2 cellular contexts compared by ENCODE assay signal in genomic region chr7:93147358-93147757, GRCh38.
TF ChIP-seq lines count a peak whose summit lies in the region.

No MANE protein-coding gene starts in this region.

TF ChIP-seq in SK-N-SH, 30 proteins besides CTCF, POLR2A, EP300 and RAD21:
- TF ChIP-seq POLR2AphosphoS5 (IDR thresholded peaks at IDR 0.05; ENCODE audit: low read depth, low read length): no peak
- no peak for TF ChIP-seq REST (IDR thresholded peaks at IDR 0.05; ENCODE audit: low read depth, low read length)
- TF ChIP-seq GATA2 (CRISPR knock-in tag; IDR thresholded peaks at IDR 0.05): no peak
- TF ChIP-seq NRF1 (IDR thresholded peaks at IDR 0.05; ENCODE audit: low read depth, low read length): no peak
- TF ChIP-seq ELF1 (IDR thresholded peaks at IDR 0.05): no peak
- no peak for TF ChIP-seq RFX5 (IDR thresholded peaks at IDR 0.05; ENCODE audit: low read length)
- no peak for TF ChIP-seq FOXJ3 (CRISPR knock-in tag; IDR thresholded peaks at IDR 0.05)
- TF ChIP-seq TCF12 (IDR thresholded peaks at IDR 0.05): peak; percentile 25; the same call in 1 of the 2 replicates
- peak; percentile 34; the same call in 1 of the 2 replicates for TF ChIP-seq NFIC (IDR thresholded peaks at IDR 0.05; ENCODE audit: borderline replicate concordance)
- no peak for TF ChIP-seq EZH2phosphoT487 (IDR thresholded peaks at IDR 0.05; ENCODE audit: borderline replicate concordance, low read depth)
- TF ChIP-seq ZBTB33 (IDR thresholded peaks at IDR 0.05; ENCODE audit: borderline replicate concordance, low read depth): no peak
- TF ChIP-seq USF1 (IDR thresholded peaks at IDR 0.05; ENCODE audit: borderline replicate concordance, low read depth): no peak
- no peak for TF ChIP-seq USF2 (IDR thresholded peaks at IDR 0.05; ENCODE audit: borderline replicate concordance, low read depth, low read length)
- no peak for TF ChIP-seq RCOR1 (IDR thresholded peaks at IDR 0.05; ENCODE audit: low read length)
- no peak for TF ChIP-seq SMC3 (IDR thresholded peaks at IDR 0.05; ENCODE audit: low read depth, low read length)
- TF ChIP-seq MEF2A (IDR thresholded peaks at IDR 0.05; ENCODE audit: borderline replicate concordance, low read depth): no peak
- TF ChIP-seq TAF1 (IDR thresholded peaks at IDR 0.05; ENCODE audit: borderline replicate concordance, low read depth, low read length): peak; percentile 18; the same call in 1 of the 2 replicates
- TF ChIP-seq JUND (IDR thresholded peaks at IDR 0.05): no peak
- TF ChIP-seq MAX (IDR thresholded peaks at IDR 0.05; ENCODE audit: low read depth): no peak
- no peak for TF ChIP-seq IRF3 (IDR thresholded peaks at IDR 0.05; ENCODE audit: low read depth, low read length)

TF ChIP-seq in K562, 482 proteins besides CTCF, POLR2A, EP300 and RAD21:
- TF ChIP-seq SMARCB1 (IDR thresholded peaks at IDR 0.05; ENCODE audit: insufficient read length, low read depth): no peak
- TF ChIP-seq SPI1 (IDR thresholded peaks at IDR 0.05; ENCODE audit: borderline replicate concordance, low read depth, low read length): no peak
- TF ChIP-seq NR2C1 (IDR thresholded peaks at IDR 0.05): no peak
- no peak for TF ChIP-seq NR2C1 (tag; IDR thresholded peaks at IDR 0.05)
- no peak for TF ChIP-seq BACH1 (tag; IDR thresholded peaks at IDR 0.05)
- no peak for TF ChIP-seq PTBP1 (IDR thresholded peaks at IDR 0.05; ENCODE audit: low read depth, low read length)
- TF ChIP-seq, protein P1, sequence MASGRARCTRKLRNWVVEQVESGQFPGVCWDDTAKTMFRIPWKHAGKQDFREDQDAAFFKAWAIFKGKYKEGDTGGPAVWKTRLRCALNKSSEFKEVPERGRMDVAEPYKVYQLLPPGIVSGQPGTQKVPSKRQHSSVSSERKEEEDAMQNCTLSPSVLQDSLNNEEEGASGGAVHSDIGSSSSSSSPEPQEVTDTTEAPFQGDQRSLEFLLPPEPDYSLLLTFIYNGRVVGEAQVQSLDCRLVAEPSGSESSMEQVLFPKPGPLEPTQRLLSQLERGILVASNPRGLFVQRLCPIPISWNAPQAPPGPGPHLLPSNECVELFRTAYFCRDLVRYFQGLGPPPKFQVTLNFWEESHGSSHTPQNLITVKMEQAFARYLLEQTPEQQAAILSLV (tag; IDR thresholded peaks at IDR 0.05): 0 out of 2 replicates have a peak, but pooled peaks have one; percentile 20
- TF ChIP-seq MECOM (CRISPR knock-in tag; IDR thresholded peaks at IDR 0.05): no peak
- TF ChIP-seq ZNF12 (CRISPR knock-in tag; IDR thresholded peaks at IDR 0.05): no peak
